ENCODE assay signal across 8 cellular contexts in genomic region chr4:123399638-123400358, GRCh38. TPM values are rescaled to one million over a fixed set of nuclear protein-coding genes. Genes with fewer than 3 reads are reported as not detected.
A peak's percentile ranks its signal among the peaks of the same experiment; 100 is the strongest.
DNase-seq lines count a peak whose midpoint lies in the region; ATAC-seq, FAIRE-seq and TF ChIP-seq lines count a peak whose summit lies in the region.

No MANE protein-coding gene starts in this region.

- peaks cover 19% of the 10 kb centered on the region for H3K36me3 Mint-ChIP-seq in activated naive CD4-positive, alpha-beta T cell treated with anti-CD3 and anti-CD28 coated beads, Interleukin-2, amount 10 ng/mL, durations not matched to agents 7 days and 5 days

- peaks cover 38% of the 10 kb centered on the region for H4K20me1 ChIP-seq in HepG2 (ENCODE audit: insufficient read depth, low read length)

- TF ChIP-seq RAD21 in HepG2 (CRISPR knock-in tag; IDR thresholded peaks at IDR 0.05): no peak

- no peak; a peak in 1 of 4 replicates for TF ChIP-seq POLR2A in HepG2 (IDR thresholded peaks at IDR 0.05; ENCODE audit: insufficient read depth in 1 of 2, low read depth in 2 of 2, low read length in 2 of 2)

- whole genome bisulfite sequencing in HepG2 (ENCODE audit: low lambda C conversion rate): under 1% methylated on average over 20 of the region's 22 CpGs
- 2% methylated on average over 22 of the region's 22 CpGs for WGBS in thymus

- FAIRE-seq in HepG2 (lab: Jason Lieb, UNC): no peak

- H2AFZ ChIP-seq in HepG2 (ENCODE audit: low read length): no peak overlapping the region

- H3K27me3 ChIP-seq in ascending aorta (no peaks in the 10 kb centered on the region), HepG2 (ENCODE audit: control insufficient read depth in 1 of 2, insufficient read depth in 2 of 2, low read length in 2 of 2) (no peaks in the 10 kb centered on the region; a peak in 1 of 5 replicates), thymus (ENCODE audit: control insufficient read depth, insufficient read depth) (no peaks in the 10 kb centered on the region)

- peak overlapping the region; percentile 80 for H3K27ac Mint-ChIP-seq in activated naive CD4-positive, alpha-beta T cell treated with anti-CD3 and anti-CD28 coated beads, Interleukin-2, amount 10 ng/mL, durations not matched to agents 7 days and 5 days

- in situ Hi-C loops in HepG2 (cut with HindIII; ENCODE audit: extremely low pct_ligation_motif_present, low pct_unique_long_range_greater_than_20kb): loop anchor here (5.0 to 25.0 kb wide), 6 partner anchors 78 to 863 kb away; no protein-coding TSS in a partner anchor

- intact Hi-C loops in ascending aorta (cut with DNase I): loop anchor here (2.0 to 5.0 kb wide), 6 partner anchors 259 to 1313 kb away; partner anchors contain the start of gene ANKRD50
- intact Hi-C loops in HepG2 (cut with micrococcal nuclease; ENCODE audit: unreplicated experiment): loop anchor here (1.0 to 5.0 kb wide), 6 partner anchors 43 to 272 kb away; no protein-coding TSS in a partner anchor

- H3K4me3 ChIP-seq in ascending aorta: peak overlapping the region; percentile 78 to 84
- peak overlapping the region; percentile 83 to 96 (median 90) for H3K4me3 ChIP-seq in HepG2 (replicated peaks in 1 of 3; ENCODE audit: insufficient read depth in 1 of 3, low read depth in 2 of 3, low read length in 3 of 3)
- peak overlapping the region; percentile 90 for H3K4me3 ChIP-seq in thymus (ENCODE audit: low read length)

- no peak for DNase-seq in activated naive CD4-positive, alpha-beta T cell treated with anti-CD3 and anti-CD28 coated beads, Interleukin-2, amount 10 ng/mL, durations not matched to agents 7 days and 5 days
- no peak for DNase-seq in activated naive CD4-positive, alpha-beta T cell (lab: John Stamatoyannopoulos, UW)
- DNase-seq in ascending aorta (ENCODE audit: low spot score in 2 of 2) (no peak), HepG2 (ENCODE audit: low spot score) (no peak), AML-193 (lab: John Stamatoyannopoulos, UW) (no peak), NCI-H2081 treated with DMSO at 0.1 percent for 48 hours (lab: John Stamatoyannopoulos, UW) (no peak)

- CTCF ChIA-PET in activated naive CD4-positive, alpha-beta T cell treated with anti-CD3 and anti-CD28 coated beads, Interleukin-2, amount 10 ng/mL, durations not matched to agents 7 days and 5 days (lab: Charles Lee): interaction anchor here (0.6 to 2.8 kb wide), 14 partner anchors 10 to 272 kb away, joined by 3 to 24 read pairs (median 4); no protein-coding TSS in a partner anchor
- CTCF ChIA-PET in HepG2 (lab: Yijun Ruan, JAX; ENCODE audit: low intra/inter-chr PET ratio, low total read pairs): interaction anchor here (2.7 kb wide), 1 partner anchor 165 kb away, joined by 10 read pairs; no protein-coding TSS in a partner anchor

- peaks cover 0 to 45% of the 10 kb centered on the region in 2 donors for H3K36me3 ChIP-seq in ascending aorta
- H3K36me3 ChIP-seq in HepG2 (replicated peaks in 1 of 2; ENCODE audit: control insufficient read depth in 1 of 2, insufficient read depth in 2 of 2, low read length in 2 of 2): peaks cover 20 to 34% of the 10 kb centered on the region in 2 experiments
- peaks cover 19% of the 10 kb centered on the region for H3K36me3 ChIP-seq in thymus (ENCODE audit: control insufficient read depth, insufficient read depth)

- H3K9me3 ChIP-seq in ascending aorta (no peaks in the 10 kb centered on the region), HepG2 (ENCODE audit: low read length) (no peaks in the 10 kb centered on the region), thymus (ENCODE audit: control insufficient read depth) (no peaks in the 10 kb centered on the region)

- H3K4me1 ChIP-seq in ascending aorta (peaks cover 0 to 4% of the 10 kb centered on the region in 2 donors), HepG2 (ENCODE audit: insufficient read depth, low read length) (peaks cover 49% of the 10 kb centered on the region), thymus (ENCODE audit: control insufficient read depth, insufficient read depth, low read length) (peaks cover 3% of the 10 kb centered on the region)

- peaks cover 54% of the 10 kb centered on the region for H3K27me3 Mint-ChIP-seq in activated naive CD4-positive, alpha-beta T cell treated with anti-CD3 and anti-CD28 coated beads, Interleukin-2, amount 10 ng/mL, durations not matched to agents 7 days and 5 days

- ATAC-seq in HepG2 (no peak), HG03280 (IDR thresholded peaks at IDR 0.05; ENCODE audit: unreplicated experiment) (no peak)

- H3K4me1 Mint-ChIP-seq in activated naive CD4-positive, alpha-beta T cell treated with anti-CD3 and anti-CD28 coated beads, Interleukin-2, amount 10 ng/mL, durations not matched to agents 7 days and 5 days: peaks cover 40% of the 10 kb centered on the region

- peak overlapping the region; percentile 84 to 93 for H3K27ac ChIP-seq in ascending aorta
- H3K27ac ChIP-seq in HepG2 (ENCODE audit: extremely low read length, insufficient read depth, low read length): peak overlapping the region; percentile 90
- peak overlapping the region; percentile 95 for H3K27ac ChIP-seq in thymus (ENCODE audit: low read depth)

- POLR2A ChIA-PET in HepG2 (lab: Yijun Ruan, JAX): interaction anchor here (0.8 to 3.3 kb wide), 15 partner anchors 9 to 261 kb away, joined by 3 to 22 read pairs (median 12); no protein-coding TSS in a partner anchor

- peaks cover 83% of the 10 kb centered on the region for H3K79me2 ChIP-seq in HepG2 (ENCODE audit: insufficient read depth, low read length)

- H3K4me2 ChIP-seq in HepG2 (ENCODE audit: low read depth, low read length): peak overlapping the region; percentile 74

- no peak for TF ChIP-seq CTCF in ascending aorta (IDR thresholded peaks at IDR 0.05)
- no peak for TF ChIP-seq CTCF in HepG2 (CRISPR knock-in tag; IDR thresholded peaks at IDR 0.05)

- H3K9ac ChIP-seq in HepG2 (ENCODE audit: insufficient read depth, low read depth, low read length): peak overlapping the region; percentile 87

- peak overlapping the region; percentile 83 for H3K4me3 Mint-ChIP-seq in activated naive CD4-positive, alpha-beta T cell treated with anti-CD3 and anti-CD28 coated beads, Interleukin-2, amount 10 ng/mL, durations not matched to agents 7 days and 5 days

- H3K9me3 Mint-ChIP-seq in activated naive CD4-positive, alpha-beta T cell treated with anti-CD3 and anti-CD28 coated beads, Interleukin-2, amount 10 ng/mL, durations not matched to agents 7 days and 5 days: no peaks in the 10 kb centered on the region

- TF ChIP-seq EP300 in HepG2 (IDR thresholded peaks at IDR 0.05; ENCODE audit: low read depth in 2 of 2, low read length in 2 of 2) (no peak), HepG2 (CRISPR knock-in tag; IDR thresholded peaks at IDR 0.05; ENCODE audit: borderline replicate concordance) (no peak)

- TSS peak; percentile 23 for BruUV-seq in HepG2 (replicated peaks; lab: Mats Ljungman, UMichigan)

TF ChIP-seq in HepG2, 621 proteins besides CTCF, POLR2A, EP300 and RAD21 (continues in another document):
- no peak for TF ChIP-seq FOXJ3 (CRISPR knock-in tag; IDR thresholded peaks at IDR 0.05; ENCODE audit: borderline replicate concordance)
- TF ChIP-seq BRCA1 (CRISPR knock-in tag; IDR thresholded peaks at IDR 0.05): no peak
- TF ChIP-seq SRSF1 (optimal IDR thresholded peaks at IDR 0.05; ENCODE audit: low read depth, low read length): no peak
- TF ChIP-seq ATRX (CRISPR knock-in tag; IDR thresholded peaks at IDR 0.05; ENCODE audit: borderline replicate concordance): no peak
- 0 out of 2 replicates have a peak, but pooled peaks have one; percentile 0 for TF ChIP-seq RARA (CRISPR knock-in tag; IDR thresholded peaks at IDR 0.05)
- no peak for TF ChIP-seq TAF15 (IDR thresholded peaks at IDR 0.05; ENCODE audit: low read depth, low read length, poor library complexity, severe bottlenecking)
- TF ChIP-seq PCBP2 (optimal IDR thresholded peaks at IDR 0.05; ENCODE audit: low read depth, low read length, poor library complexity, severe bottlenecking): no peak
- no peak for TF ChIP-seq NKX3-1 (CRISPR knock-in tag; IDR thresholded peaks at IDR 0.05)
- peak; percentile 6 for TF ChIP-seq ZEB1 (IDR thresholded peaks at IDR 0.05; ENCODE audit: insufficient replicate concordance, low read depth)
- no peak for TF ChIP-seq ZZZ3 (CRISPR knock-in tag; IDR thresholded peaks at IDR 0.05; ENCODE audit: borderline replicate concordance)
- no peak for TF ChIP-seq CENPT (CRISPR knock-in tag; IDR thresholded peaks at IDR 0.05; ENCODE audit: low read depth)
- TF ChIP-seq SAP130 (CRISPR knock-in tag; IDR thresholded peaks at IDR 0.05; ENCODE audit: low read depth): peak; percentile 31
- TF ChIP-seq RELA (CRISPR knock-in tag; IDR thresholded peaks at IDR 0.05): no peak

RNA-seq across cellular contexts. Expression of gene SPRY1, which starts 3.2 kb away (rescaled TPM):
- 348 TPM for total RNA-seq in ascending aorta
- total RNA-seq in HepG2 (2016; rRNA removed; fragmentation: Illumina TruSeq; extraction: Trizol): 22.5 and 24.7 TPM in 2 replicates
- total RNA-seq in HepG2 (2016; cell fraction: cytosol; rRNA removed; fragmentation: Illumina TruSeq; extraction: Trizol; ENCODE audit: low read depth): 4.3 and 5.4 TPM in 2 replicates
- total RNA-seq in HepG2 (2016; cell fraction: insoluble cytoplasmic fraction; rRNA removed; fragmentation: Illumina TruSeq; extraction: Trizol): 21.4 and 23.6 TPM in 2 replicates
- total RNA-seq in HepG2 (2016; cell fraction: membrane; rRNA removed; fragmentation: Illumina TruSeq; extraction: Trizol): 14.5 and 17.5 TPM in 2 replicates
- total RNA-seq in HepG2 (2016; cell fraction: nucleus; rRNA removed; fragmentation: Illumina TruSeq; extraction: Trizol): 31.3 and 35.8 TPM in 2 replicates
- 33.4 and 35.4 TPM in 2 replicates for polyA plus RNA-seq in HepG2 (2011; rRNA removed)
- 19.4 and 28.2 TPM in 2 replicates for polyA plus RNA-seq in HepG2 (2011; cell fraction: cytosol; rRNA removed)
- 51.7 and 53.2 TPM in 2 replicates for polyA plus RNA-seq in HepG2 (2011; cell fraction: nucleus; rRNA removed)
- 31.5 and 33.4 TPM in 2 replicates for polyA plus RNA-seq in HepG2 (2012)
- 1.8 and 1.9 TPM in 2 replicates for polyA plus RNA-seq in HepG2 (2016; cell fraction: cytosol; fragmentation: Illumina TruSeq; extraction: Trizol; ENCODE audit: low read depth)
- 22.0 and 23.2 TPM in 2 replicates for polyA plus RNA-seq in HepG2 (2016; cell fraction: insoluble cytoplasmic fraction; fragmentation: Illumina TruSeq; extraction: Trizol; ENCODE audit: low read depth)
- 7.4 and 7.5 TPM in 2 replicates for polyA plus RNA-seq in HepG2 (2016; cell fraction: membrane; fragmentation: Illumina TruSeq; extraction: Trizol; ENCODE audit: low read depth)
- 70.5 and 74.3 TPM in 2 replicates for polyA plus RNA-seq in HepG2 (2016; cell fraction: nucleus; fragmentation: Illumina TruSeq; extraction: Trizol; ENCODE audit: insufficient read depth, low read depth)
- 0.26 and 48.0 TPM in 2 replicates for polyA minus RNA-seq in HepG2 (2011; rRNA and poly(A)+ RNA removed; ENCODE audit: low replicate concordance)
- 37.3 and 43.9 TPM in 2 replicates for polyA minus RNA-seq in HepG2 (2011; cell fraction: cytosol; rRNA and poly(A)+ RNA removed)
- 61.7 and 66.8 TPM in 2 replicates for polyA minus RNA-seq in HepG2 (2011; cell fraction: nucleus; rRNA and poly(A)+ RNA removed)
- polyA plus RNA-seq in thymus: 38.6 TPM
